Comparison of ENCODE assay signal across 1 cellular context in genomic region chr16:30585400-30586191, GRCh38.
TF ChIP-seq lines count a peak whose summit lies in the region.

Gene ZNF785 (minus strand): TSS chr16:30585697. CDS start chr16:30585611, 86 bp downstream.

TF ChIP-seq in K562, 482 proteins besides CTCF, POLR2A, EP300 and RAD21 (continued from another document and continues in another):
- TF ChIP-seq ARID3B (CRISPR knock-in tag; IDR thresholded peaks at IDR 0.05; ENCODE audit: borderline replicate concordance) = no peak
- peak; percentile 43; the same call in 1 of the 2 replicates for TF ChIP-seq ZBTB12 (CRISPR knock-in tag; IDR thresholded peaks at IDR 0.05)
- TF ChIP-seq ZBTB43 (CRISPR knock-in tag; IDR thresholded peaks at IDR 0.05) = peak; percentile 92
- peak; percentile 66 to 91; a peak in 2 of 4 replicates for TF ChIP-seq MLLT1 (IDR thresholded peaks at IDR 0.05)
- TF ChIP-seq ZBTB33 (CRISPR knock-in tag; IDR thresholded peaks at IDR 0.05) = peak; percentile 93
- 0 out of 4 replicates have a peak, but pooled peaks of 1 of the 2 experiments have one; percentile 14 for TF ChIP-seq NONO (IDR thresholded peaks at IDR 0.05; ENCODE audit: low read depth in 2 of 2, low read length in 1 of 2)
- TF ChIP-seq ZNF133 (CRISPR knock-in tag; IDR thresholded peaks at IDR 0.05) = no peak
- peak; percentile 68 to 77; a peak in 2 of 4 replicates for TF ChIP-seq SIN3A (IDR thresholded peaks at IDR 0.05; ENCODE audit: borderline replicate concordance in 2 of 2, control insufficient read depth in 1 of 2, low read depth in 2 of 2, low read length in 2 of 2)
- TF ChIP-seq CBX3 (IDR thresholded peaks at IDR 0.05; ENCODE audit: borderline replicate concordance in 1 of 2, low read length in 2 of 2) = peak in 1 of 2 experiments; percentile 99; a peak in 2 of 3 replicates
- no peak for TF ChIP-seq XRCC4 (IDR thresholded peaks at IDR 0.05; ENCODE audit: extremely low read depth, insufficient read depth, insufficient read length)
- no peak for TF ChIP-seq REST (CRISPR knock-in tag; IDR thresholded peaks at IDR 0.05; ENCODE audit: low read depth)
- TF ChIP-seq ZNF584 (CRISPR knock-in tag; IDR thresholded peaks at IDR 0.05; ENCODE audit: low read depth) = no peak
- no peak; the same call in 1 of the 2 replicates for TF ChIP-seq ZNF41 (CRISPR knock-in tag; conservative IDR thresholded peaks at IDR 0.05)
- TF ChIP-seq, protein P1, sequence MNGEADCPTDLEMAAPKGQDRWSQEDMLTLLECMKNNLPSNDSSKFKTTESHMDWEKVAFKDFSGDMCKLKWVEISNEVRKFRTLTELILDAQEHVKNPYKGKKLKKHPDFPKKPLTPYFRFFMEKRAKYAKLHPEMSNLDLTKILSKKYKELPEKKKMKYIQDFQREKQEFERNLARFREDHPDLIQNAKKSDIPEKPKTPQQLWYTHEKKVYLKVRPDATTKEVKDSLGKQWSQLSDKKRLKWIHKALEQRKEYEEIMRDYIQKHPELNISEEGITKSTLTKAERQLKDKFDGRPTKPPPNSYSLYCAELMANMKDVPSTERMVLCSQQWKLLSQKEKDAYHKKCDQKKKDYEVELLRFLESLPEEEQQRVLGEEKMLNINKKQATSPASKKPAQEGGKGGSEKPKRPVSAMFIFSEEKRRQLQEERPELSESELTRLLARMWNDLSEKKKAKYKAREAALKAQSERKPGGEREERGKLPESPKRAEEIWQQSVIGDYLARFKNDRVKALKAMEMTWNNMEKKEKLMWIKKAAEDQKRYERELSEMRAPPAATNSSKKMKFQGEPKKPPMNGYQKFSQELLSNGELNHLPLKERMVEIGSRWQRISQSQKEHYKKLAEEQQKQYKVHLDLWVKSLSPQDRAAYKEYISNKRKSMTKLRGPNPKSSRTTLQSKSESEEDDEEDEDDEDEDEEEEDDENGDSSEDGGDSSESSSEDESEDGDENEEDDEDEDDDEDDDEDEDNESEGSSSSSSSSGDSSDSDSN (IDR thresholded peaks at IDR 0.05; ENCODE audit: borderline replicate concordance in 1 of 2, low read depth in 2 of 2, low read length in 2 of 2) = 0 out of 4 replicates have a peak, but pooled peaks have one; percentile 59 to 63
- TF ChIP-seq CREM (IDR thresholded peaks at IDR 0.05; ENCODE audit: low read depth) = peak; percentile 87
- TF ChIP-seq ZNF347 (CRISPR knock-in tag; IDR thresholded peaks at IDR 0.05; ENCODE audit: low read depth) = no peak
- TF ChIP-seq ZNF224 (CRISPR knock-in tag; IDR thresholded peaks at IDR 0.05) = peak; percentile 89; the same call in 1 of the 2 replicates
- TF ChIP-seq ZFP1 (CRISPR knock-in tag; IDR thresholded peaks at IDR 0.05) = no peak
- peak; percentile 99 for TF ChIP-seq MYC (IDR thresholded peaks at IDR 0.05; ENCODE audit: low read depth, low read length)
- TF ChIP-seq MYC (CRISPR knock-in tag; IDR thresholded peaks at IDR 0.05; ENCODE audit: borderline replicate concordance, low read depth) = peak; percentile 66
- no peak for TF ChIP-seq DDX20 (tag; IDR thresholded peaks at IDR 0.05; ENCODE audit: low read depth)
- no peak for TF ChIP-seq SNRNP70 (optimal IDR thresholded peaks at IDR 0.05; ENCODE audit: low read depth, low read length)
- no peak for TF ChIP-seq IRF2 (CRISPR knock-in tag; IDR thresholded peaks at IDR 0.05)
- peak; percentile 53; the same call in 1 of the 2 replicates for TF ChIP-seq SMAD3 (CRISPR knock-in tag; conservative IDR thresholded peaks at IDR 0.05)
- 0 out of 2 replicates have a peak, but pooled peaks have one; percentile 16 for TF ChIP-seq HNRNPL (IDR thresholded peaks at IDR 0.05; ENCODE audit: low read depth, low read length)
- TF ChIP-seq ZNF217 (CRISPR knock-in tag; IDR thresholded peaks at IDR 0.05) = no peak
- peak; percentile 73; the same call in 1 of the 2 replicates for TF ChIP-seq ZNF263 (CRISPR knock-in tag; IDR thresholded peaks at IDR 0.05; ENCODE audit: borderline replicate concordance)
- no peak for TF ChIP-seq ZBTB8A (IDR thresholded peaks at IDR 0.05; ENCODE audit: partially characterized antibody)
- TF ChIP-seq RAD51 (IDR thresholded peaks at IDR 0.05; ENCODE audit: borderline replicate concordance, low read depth) = peak; percentile 47; the same call in 1 of the 2 replicates
- peak; percentile 80 for TF ChIP-seq CHD2 (IDR thresholded peaks at IDR 0.05; ENCODE audit: low read depth, low read length)
- TF ChIP-seq LARP7 (IDR thresholded peaks at IDR 0.05) = 0 out of 2 replicates have a peak, but pooled peaks have one; percentile 14
- peak; percentile 58; the same call in 1 of the 2 replicates for TF ChIP-seq ZBTB1 (CRISPR knock-in tag; IDR thresholded peaks at IDR 0.05; ENCODE audit: borderline replicate concordance, low read depth)
- peak; percentile 75; the same call in 1 of the 2 replicates for TF ChIP-seq ESRRA (IDR thresholded peaks at IDR 0.05; ENCODE audit: borderline replicate concordance, low read depth)
- no peak for TF ChIP-seq SMARCE1 (IDR thresholded peaks at IDR 0.05)
- TF ChIP-seq, protein P2, sequence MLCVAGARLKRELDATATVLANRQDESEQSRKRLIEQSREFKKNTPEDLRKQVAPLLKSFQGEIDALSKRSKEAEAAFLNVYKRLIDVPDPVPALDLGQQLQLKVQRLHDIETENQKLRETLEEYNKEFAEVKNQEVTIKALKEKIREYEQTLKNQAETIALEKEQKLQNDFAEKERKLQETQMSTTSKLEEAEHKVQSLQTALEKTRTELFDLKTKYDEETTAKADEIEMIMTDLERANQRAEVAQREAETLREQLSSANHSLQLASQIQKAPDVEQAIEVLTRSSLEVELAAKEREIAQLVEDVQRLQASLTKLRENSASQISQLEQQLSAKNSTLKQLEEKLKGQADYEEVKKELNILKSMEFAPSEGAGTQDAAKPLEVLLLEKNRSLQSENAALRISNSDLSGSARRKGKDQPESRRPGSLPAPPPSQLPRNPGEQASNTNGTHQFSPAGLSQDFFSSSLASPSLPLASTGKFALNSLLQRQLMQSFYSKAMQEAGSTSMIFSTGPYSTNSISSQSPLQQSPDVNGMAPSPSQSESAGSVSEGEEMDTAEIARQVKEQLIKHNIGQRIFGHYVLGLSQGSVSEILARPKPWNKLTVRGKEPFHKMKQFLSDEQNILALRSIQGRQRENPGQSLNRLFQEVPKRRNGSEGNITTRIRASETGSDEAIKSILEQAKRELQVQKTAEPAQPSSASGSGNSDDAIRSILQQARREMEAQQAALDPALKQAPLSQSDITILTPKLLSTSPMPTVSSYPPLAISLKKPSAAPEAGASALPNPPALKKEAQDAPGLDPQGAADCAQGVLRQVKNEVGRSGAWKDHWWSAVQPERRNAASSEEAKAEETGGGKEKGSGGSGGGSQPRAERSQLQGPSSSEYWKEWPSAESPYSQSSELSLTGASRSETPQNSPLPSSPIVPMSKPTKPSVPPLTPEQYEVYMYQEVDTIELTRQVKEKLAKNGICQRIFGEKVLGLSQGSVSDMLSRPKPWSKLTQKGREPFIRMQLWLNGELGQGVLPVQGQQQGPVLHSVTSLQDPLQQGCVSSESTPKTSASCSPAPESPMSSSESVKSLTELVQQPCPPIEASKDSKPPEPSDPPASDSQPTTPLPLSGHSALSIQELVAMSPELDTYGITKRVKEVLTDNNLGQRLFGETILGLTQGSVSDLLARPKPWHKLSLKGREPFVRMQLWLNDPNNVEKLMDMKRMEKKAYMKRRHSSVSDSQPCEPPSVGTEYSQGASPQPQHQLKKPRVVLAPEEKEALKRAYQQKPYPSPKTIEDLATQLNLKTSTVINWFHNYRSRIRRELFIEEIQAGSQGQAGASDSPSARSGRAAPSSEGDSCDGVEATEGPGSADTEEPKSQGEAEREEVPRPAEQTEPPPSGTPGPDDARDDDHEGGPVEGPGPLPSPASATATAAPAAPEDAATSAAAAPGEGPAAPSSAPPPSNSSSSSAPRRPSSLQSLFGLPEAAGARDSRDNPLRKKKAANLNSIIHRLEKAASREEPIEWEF (CRISPR knock-in tag; IDR thresholded peaks at IDR 0.05) = peak; percentile 58; the same call in 1 of the 2 replicates
- TF ChIP-seq PHF8 (IDR thresholded peaks at IDR 0.05; ENCODE audit: borderline replicate concordance, low read length) = peak; percentile 73; the same call in 1 of the 2 replicates
- TF ChIP-seq NFIC (IDR thresholded peaks at IDR 0.05) = peak; percentile 72
- no peak for TF ChIP-seq ZNF586 (CRISPR knock-in tag; conservative IDR thresholded peaks at IDR 0.05)
- no peak for TF ChIP-seq TAL1 (IDR thresholded peaks at IDR 0.05)
- no peak for TF ChIP-seq PHTF2 (CRISPR knock-in tag; IDR thresholded peaks at IDR 0.05)
- no peak for TF ChIP-seq TEAD2 (tag; IDR thresholded peaks at IDR 0.05)
- no peak for TF ChIP-seq DNMT1 (IDR thresholded peaks at IDR 0.05)
- TF ChIP-seq GTF2A2 (tag; IDR thresholded peaks at IDR 0.05) = no peak
- no peak for TF ChIP-seq PRMT5 (CRISPR knock-in tag; IDR thresholded peaks at IDR 0.05)
- peak; percentile 49 for TF ChIP-seq CCNT2 (IDR thresholded peaks at IDR 0.05; ENCODE audit: borderline replicate concordance, extremely low read depth, insufficient read length, low read depth, low read length)
- peak; percentile 83; the same call in 1 of the 2 replicates for TF ChIP-seq CBX1 (IDR thresholded peaks at IDR 0.05; ENCODE audit: low read depth)
